In genomic region chr14:52923902-52924575, GRCh38 we compare ENCODE assay signal across 12 cellular contexts. TPM values are rescaled to one million over a fixed set of nuclear protein-coding genes. Genes with fewer than 3 reads are reported as not detected.
DNase-seq lines count a peak whose midpoint lies in the region; ATAC-seq and TF ChIP-seq lines count a peak whose summit lies in the region.
"Had no signal": no experiment of that assay in that cellular context is flagged by ENCODE, and none has a peak within 500 bp of the region (broad histone marks: within the 10 kb centered on the region; RNA-seq: fewer than 3 reads in every experiment).

No MANE protein-coding gene starts in this region.

- TF ChIP-seq CTCF in OCI-LY3 (IDR thresholded peaks at IDR 0.05; ENCODE audit: low read depth, low read length) = peak; percentile 37
- peak in 6 of 12 donors; percentile 12 to 49 (median 23) for TF ChIP-seq CTCF in heart left ventricle (IDR thresholded peaks at IDR 0.05)

- peak; percentile 3 to 11 for DNase-seq in activated T-cell treated with anti-CD3 and anti-CD28 coated beads, Interleukin-2, amount 50 U/mL, for 72 hours
- no peak for DNase-seq in activated T-cell treated with anti-CD3 and anti-CD28 coated beads, Interleukin-2, amount 50 U/mL, for 48 hours
- DNase-seq in heart left ventricle (no peak), NCI-H187 (lab: John Stamatoyannopoulos, UW) (no peak), NCI-H1436 treated with DMSO at 0.1 percent for 48 hours (lab: John Stamatoyannopoulos, UW) (no peak)
- DNase-seq in stimulated activated effector memory CD8-positive, alpha-beta T cell treated with anti-CD3 and anti-CD28 coated beads, Interleukin-12 subunit alpha, Interleukin-12 subunit beta, amount 100 ng/mL, for 72 hours (ENCODE audit: low spot score in 2 of 2) = no peak
- DNase-seq: activated gamma-delta T cell, NCI-H146 had no signal

- H3K36me3 Mint-ChIP-seq in activated T-cell treated with anti-CD3 and anti-CD28 coated beads, Interleukin-2, amount 50 U/mL, for 72 hours (ENCODE audit: insufficient read depth in 2 of 2) = no peaks in the 10 kb centered on the region
- no peaks in the 10 kb centered on the region for H3K36me3 Mint-ChIP-seq in stimulated activated effector memory CD8-positive, alpha-beta T cell treated with anti-CD3 and anti-CD28 coated beads, Interleukin-12 subunit alpha, Interleukin-12 subunit beta, amount 100 ng/mL, for 72 hours

- no peaks in the 10 kb centered on the region for H3K79me2 ChIP-seq in OCI-LY3 (ENCODE audit: low read length)

- H3K9me3 ChIP-seq in OCI-LY3 (ENCODE audit: insufficient read depth, low read length) (no peaks in the 10 kb centered on the region), heart left ventricle (no peaks in the 10 kb centered on the region)
- H3K9me3 ChIP-seq: BLaER1 treated with 17β-estradiol and CSF1 and Interleukin-3, amounts not matched to agents 10 nM and 100 nM; tibial nerve had no signal

- no peaks in the 10 kb centered on the region for H3K36me3 ChIP-seq in OCI-LY3 (replicated peaks; ENCODE audit: low read depth, low read length)
- peaks cover 0 to 1% (median 0%) of the 10 kb centered on the region in 9 donors for H3K36me3 ChIP-seq in heart left ventricle
- H3K36me3 ChIP-seq: BLaER1 treated with 17β-estradiol and CSF1 and Interleukin-3, amounts not matched to agents 10 nM and 100 nM; tibial nerve had no signal

- no peak overlapping the region for H3K4me3 Mint-ChIP-seq in activated T-cell treated with anti-CD3 and anti-CD28 coated beads, Interleukin-2, amount 50 U/mL, for 72 hours
- H3K4me3 Mint-ChIP-seq in stimulated activated effector memory CD8-positive, alpha-beta T cell treated with anti-CD3 and anti-CD28 coated beads, Interleukin-12 subunit alpha, Interleukin-12 subunit beta, amount 100 ng/mL, for 72 hours = no peak overlapping the region

- H3K4me1 Mint-ChIP-seq in activated T-cell treated with anti-CD3 and anti-CD28 coated beads, Interleukin-2, amount 50 U/mL, for 72 hours (ENCODE audit: low read depth) = no peaks in the 10 kb centered on the region
- H3K4me1 Mint-ChIP-seq in stimulated activated effector memory CD8-positive, alpha-beta T cell treated with anti-CD3 and anti-CD28 coated beads, Interleukin-12 subunit alpha, Interleukin-12 subunit beta, amount 100 ng/mL, for 72 hours = peaks cover 22% of the 10 kb centered on the region

- 24 to 75% (median 44%) methylated on average over 3 of the region's 3 CpGs for WGBS in heart left ventricle, 4 donors

- intact Hi-C loops in heart left ventricle (cut with DNase I) = no loop called here

- H3K27me3 ChIP-seq in OCI-LY3 (ENCODE audit: low read depth, low read length) = no peaks in the 10 kb centered on the region
- H3K27me3 ChIP-seq in heart left ventricle = no peaks in the 10 kb centered on the region
- H3K27me3 ChIP-seq: BLaER1 treated with 17β-estradiol and CSF1 and Interleukin-3, amounts not matched to agents 10 nM and 100 nM; tibial nerve had no signal

- no peaks in the 10 kb centered on the region for H4K20me1 ChIP-seq in OCI-LY3 (ENCODE audit: insufficient read depth, low read length)
- H4K20me1 ChIP-seq: BLaER1 treated with 17β-estradiol and CSF1 and Interleukin-3, amounts not matched to agents 10 nM and 100 nM had no signal

- no peak overlapping the region for H3K4me2 ChIP-seq in OCI-LY3 (ENCODE audit: low read length)

- H3K27ac ChIP-seq in OCI-LY3 (ENCODE audit: low read length) (no peak overlapping the region), heart left ventricle (peak overlapping the region in 2 of 12 donors; percentile 0 to 56)
- H3K27ac ChIP-seq: BLaER1 treated with 17β-estradiol and CSF1 and Interleukin-3, amounts not matched to agents 10 nM and 100 nM; tibial nerve had no signal

- no peak overlapping the region for H3K27ac Mint-ChIP-seq in activated T-cell treated with anti-CD3 and anti-CD28 coated beads, Interleukin-2, amount 50 U/mL, for 72 hours
- H3K27ac Mint-ChIP-seq in stimulated activated effector memory CD8-positive, alpha-beta T cell treated with anti-CD3 and anti-CD28 coated beads, Interleukin-12 subunit alpha, Interleukin-12 subunit beta, amount 100 ng/mL, for 72 hours = no peak overlapping the region

- no peak for TF ChIP-seq POLR2A in heart left ventricle (IDR thresholded peaks at IDR 0.05)

- ATAC-seq in activated T-cell treated with anti-CD3 and anti-CD28 coated beads, Interleukin-2, amount 50 U/mL, for 72 hours (replicated peaks in 1 of 2) = peak; percentile 51 to 62
- ATAC-seq in heart left ventricle (peak; percentile 40 to 71 (median 62)), GM19397 (IDR thresholded peaks at IDR 0.05; ENCODE audit: unreplicated experiment) (no peak)
- ATAC-seq in stimulated activated effector memory CD8-positive, alpha-beta T cell treated with anti-CD3 and anti-CD28 coated beads, Interleukin-12 subunit alpha, Interleukin-12 subunit beta, amount 100 ng/mL, for 72 hours = peak; percentile 80

- H3K9me3 Mint-ChIP-seq in activated T-cell treated with anti-CD3 and anti-CD28 coated beads, Interleukin-2, amount 50 U/mL, for 72 hours = no peaks in the 10 kb centered on the region
- no peaks in the 10 kb centered on the region for H3K9me3 Mint-ChIP-seq in stimulated activated effector memory CD8-positive, alpha-beta T cell treated with anti-CD3 and anti-CD28 coated beads, Interleukin-12 subunit alpha, Interleukin-12 subunit beta, amount 100 ng/mL, for 72 hours

- H3K9ac ChIP-seq in OCI-LY3 (ENCODE audit: low read length) = no peak overlapping the region
- H3K9ac ChIP-seq: BLaER1 treated with 17β-estradiol and CSF1 and Interleukin-3, amounts not matched to agents 10 nM and 100 nM had no signal

- no peak overlapping the region for H3K4me3 ChIP-seq in OCI-LY3 (ENCODE audit: low read length)
- no peak overlapping the region for H3K4me3 ChIP-seq in heart left ventricle
- H3K4me3 ChIP-seq: BLaER1 treated with 17β-estradiol and CSF1 and Interleukin-3, amounts not matched to agents 10 nM and 100 nM; tibial nerve had no signal

- no peaks in the 10 kb centered on the region for H3K4me1 ChIP-seq in OCI-LY3 (ENCODE audit: low read length)
- H3K4me1 ChIP-seq in heart left ventricle = peaks cover 10 to 97% (median 81%) of the 10 kb centered on the region in 12 donors

- H2AFZ ChIP-seq in OCI-LY3 (ENCODE audit: low read depth, low read length) = no peak overlapping the region

- H3K27me3 Mint-ChIP-seq in activated T-cell treated with anti-CD3 and anti-CD28 coated beads, Interleukin-2, amount 50 U/mL, for 72 hours (ENCODE audit: low read depth) = no peaks in the 10 kb centered on the region

RNA-seq across cellular contexts. Expression of gene FERMT2, which starts 26.8 kb away (rescaled TPM):
- total RNA-seq in activated T-cell treated with anti-CD3 and anti-CD28 coated beads, Interleukin-2, amount 50 U/mL, for 72 hours = 10 to 100 TPM; 12.1 to 18.8 TPM
- 100 to 1,000 TPM in 6 of 9 donors, 10 to 100 TPM in 3; 87.4 to 158 (median 104) TPM for total RNA-seq in heart left ventricle
- polyA plus RNA-seq in heart left ventricle = 100 to 1,000 TPM in 1 of 2 donors, 10 to 100 TPM in 1; 31.2 to 104 TPM

Comparison
In these comparisons a context has a peak if more than half of its experiments do, and no peak if none do; other contexts are left out.
1. DNase-seq: peak in activated T-cell treated with anti-CD3 and anti-CD28 coated beads, Interleukin-2, amount 50 U/mL, for 72 hours (2 of 2); none in activated T-cell treated with anti-CD3 and anti-CD28 coated beads, Interleukin-2, amount 50 U/mL, for 48 hours (0 of 2), heart left ventricle (0 of 5), stimulated activated effector memory CD8-positive, alpha-beta T cell treated with anti-CD3 and anti-CD28 coated beads, Interleukin-12 subunit alpha, Interleukin-12 subunit beta, amount 100 ng/mL, for 72 hours (0 of 2), NCI-H187 (0 of 2) and NCI-H1436 treated with DMSO at 0.1 percent for 48 hours (single experiment).
2. RNA of gene FERMT2, which starts 26.8 kb away (total RNA-seq): 87.4 to 158 TPM in heart left ventricle; 12.1 to 18.8 TPM in activated T-cell treated with anti-CD3 and anti-CD28 coated beads, Interleukin-2, amount 50 U/mL, for 72 hours; every median in the first group is over 4 times any median in the second.